Comparison of ENCODE assay signal across 2 cellular contexts in genomic region chr7:40097728-40098127, GRCh38.
A peak's percentile ranks its signal among the peaks of the same experiment; 100 is the strongest.
TF ChIP-seq lines count a peak whose summit lies in the region.

No MANE protein-coding gene starts in this region.

TF ChIP-seq in A549, 52 proteins besides CTCF, POLR2A, EP300 and RAD21:
- TF ChIP-seq ZFP36 (IDR thresholded peaks at IDR 0.05; ENCODE audit: borderline replicate concordance, partially characterized antibody), result no peak
- TF ChIP-seq MAFK (IDR thresholded peaks at IDR 0.05; ENCODE audit: partially characterized antibody), result peak; percentile 4
- no peak for TF ChIP-seq TFCP2L1 (CRISPR knock-in tag; IDR thresholded peaks at IDR 0.05)
- no peak for TF ChIP-seq FOSB (CRISPR knock-in tag; IDR thresholded peaks at IDR 0.05)
- no peak for TF ChIP-seq EHF (CRISPR knock-in tag; IDR thresholded peaks at IDR 0.05)

TF ChIP-seq in K562, 482 proteins besides CTCF, POLR2A, EP300 and RAD21:
- TF ChIP-seq ZNF316 (IDR thresholded peaks at IDR 0.05) (0 out of 2 replicates have a peak, but pooled peaks have one; percentile 28), LEF1 (IDR thresholded peaks at IDR 0.05) (no peak), MAFG (tag; conservative IDR thresholded peaks at IDR 0.05) (0 out of 2 replicates have a peak, but pooled peaks have one; percentile 16), MEF2D (tag; conservative IDR thresholded peaks at IDR 0.05; ENCODE audit: low read depth) (no peak)
